In genomic region chr3:142723968-142724681, GRCh38 we compare ENCODE assay signal across 1 cellular context.
TF ChIP-seq lines count a peak whose summit lies in the region.

Gene TRPC1 (plus strand): TSS chr3:142724034. CDS start chr3:142724560, 526 bp downstream.

TF ChIP-seq in HepG2, 621 proteins besides CTCF, POLR2A, EP300 and RAD21 (continued from another document and continues in another):
- no peak for TF ChIP-seq KIAA2018 (CRISPR knock-in tag; IDR thresholded peaks at IDR 0.05; ENCODE audit: borderline replicate concordance)
- peak; percentile 65; the same call in 1 of the 2 replicates for TF ChIP-seq ZNF776 (CRISPR knock-in tag; IDR thresholded peaks at IDR 0.05)
- TF ChIP-seq ZNF746 (CRISPR knock-in tag; IDR thresholded peaks at IDR 0.05) = no peak
- TF ChIP-seq ZNF263 (CRISPR knock-in tag; IDR thresholded peaks at IDR 0.05) = peak; percentile 67
- no peak for TF ChIP-seq EED (CRISPR knock-in tag; IDR thresholded peaks at IDR 0.05)
- no peak for TF ChIP-seq ZFP36L1 (CRISPR knock-in tag; IDR thresholded peaks at IDR 0.05)
- peak; percentile 23; the same call in 1 of the 2 replicates for TF ChIP-seq SAP130 (CRISPR knock-in tag; IDR thresholded peaks at IDR 0.05; ENCODE audit: low read depth)
- TF ChIP-seq HOMEZ (CRISPR knock-in tag; IDR thresholded peaks at IDR 0.05; ENCODE audit: low read depth) = no peak
- TF ChIP-seq ELK4 (CRISPR knock-in tag; IDR thresholded peaks at IDR 0.05; ENCODE audit: borderline replicate concordance) = no peak
- 0 out of 3 replicates have a peak, but pooled peaks have one; percentile 22 for TF ChIP-seq MXI1 (IDR thresholded peaks at IDR 0.05; ENCODE audit: borderline replicate concordance, low read depth, low read length)
- TF ChIP-seq PHF8 (CRISPR knock-in tag; IDR thresholded peaks at IDR 0.05) = peak; percentile 88
- peak; percentile 96 for TF ChIP-seq ZFX (CRISPR knock-in tag; IDR thresholded peaks at IDR 0.05; ENCODE audit: low read depth)
- TF ChIP-seq MAFF (IDR thresholded peaks at IDR 0.05; ENCODE audit: low read depth, low read length) = no peak
- TF ChIP-seq ZBED4 (CRISPR knock-in tag; IDR thresholded peaks at IDR 0.05; ENCODE audit: borderline replicate concordance) = no peak
- TF ChIP-seq GMEB2 (CRISPR knock-in tag; IDR thresholded peaks at IDR 0.05; ENCODE audit: low read depth) = no peak
- TF ChIP-seq YEATS4 (CRISPR knock-in tag; IDR thresholded peaks at IDR 0.05; ENCODE audit: borderline replicate concordance) = peak; percentile 48
- TF ChIP-seq ZBTB49 (CRISPR knock-in tag; IDR thresholded peaks at IDR 0.05; ENCODE audit: borderline replicate concordance) = no peak
- no peak for TF ChIP-seq IRX3 (CRISPR knock-in tag; IDR thresholded peaks at IDR 0.05; ENCODE audit: borderline replicate concordance, low read depth)
- no peak for TF ChIP-seq HCFC1 (IDR thresholded peaks at IDR 0.05; ENCODE audit: low read depth, low read length)
- peak; percentile 59; the same call in 1 of the 2 replicates for TF ChIP-seq ZNF766 (CRISPR knock-in tag; IDR thresholded peaks at IDR 0.05; ENCODE audit: borderline replicate concordance)
- TF ChIP-seq ZNF513 (CRISPR knock-in tag; conservative IDR thresholded peaks at IDR 0.05) = 0 out of 2 replicates have a peak, but pooled peaks have one; percentile 30
- no peak for TF ChIP-seq ZFP41 (CRISPR knock-in tag; IDR thresholded peaks at IDR 0.05; ENCODE audit: borderline replicate concordance)
- TF ChIP-seq MAZ (IDR thresholded peaks at IDR 0.05; ENCODE audit: borderline replicate concordance, low read depth, low read length) = no peak
- TF ChIP-seq MAZ (CRISPR knock-in tag; IDR thresholded peaks at IDR 0.05; ENCODE audit: low read depth) = 0 out of 2 replicates have a peak, but pooled peaks have one; percentile 30
- TF ChIP-seq CSRNP1 (CRISPR knock-in tag; IDR thresholded peaks at IDR 0.05) = peak; percentile 61
- TF ChIP-seq TBX2 (CRISPR knock-in tag; IDR thresholded peaks at IDR 0.05; ENCODE audit: borderline replicate concordance) = 0 out of 2 replicates have a peak, but pooled peaks have one; percentile 12
- no peak for TF ChIP-seq ZNF503 (CRISPR knock-in tag; IDR thresholded peaks at IDR 0.05)
- TF ChIP-seq ZNF839 (CRISPR knock-in tag; IDR thresholded peaks at IDR 0.05; ENCODE audit: borderline replicate concordance) = no peak
